11 cellular contexts compared by ENCODE assay signal in genomic region chr16:23124315-23124714, GRCh38.
DNase-seq lines count a peak whose midpoint lies in the region; ATAC-seq lines count a peak whose summit lies in the region.
"Had no signal": no experiment of that assay in that cellular context is flagged by ENCODE, and none has a peak within 500 bp of the region (broad histone marks: within the 10 kb centered on the region; RNA-seq: fewer than 3 reads in every experiment).

No MANE protein-coding gene starts in this region.

- no peak for ATAC-seq in HG03521 (IDR thresholded peaks at IDR 0.05; ENCODE audit: unreplicated experiment)

- peak; percentile 3 for DNase-seq in stimulated activated CD4-positive, alpha-beta T cell treated with anti-CD3 and anti-CD28 coated beads, Interleukin-15, amount 100 ng/mL, for 24 hours
- DNase-seq in stimulated activated CD4-positive, alpha-beta T cell treated with anti-CD3 and anti-CD28 coated beads, Interleukin-4, amount 100 ng/mL, for 1 hour = no peak
- DNase-seq in caudate nucleus (lab: John Stamatoyannopoulos, UW) (peak in 8 of 61 donors; percentile 22 to 71 (median 34)), kidney tubule cell (ENCODE audit: low spot score) (peak; percentile 80), cerebellar nuclear complex (lab: John Stamatoyannopoulos, UW) (no peak), putamen (ENCODE audit: low spot score) (no peak), OCI-M1 (lab: John Stamatoyannopoulos, UW) (no peak)
- DNase-seq: effector CD4-positive, alpha-beta T cell; SIG-M5; stimulated activated CD4-positive, alpha-beta T cell treated with anti-CD3 and anti-CD28 coated beads, Interleukin-4, amount 100 ng/mL, for 4 hours had no signal

- H3K27ac ChIP-seq in caudate nucleus (ENCODE audit: low read depth, low read length) = peak overlapping the region; percentile 63

Comparison
In these comparisons a context has a peak if more than half of its experiments do, and no peak if none do; other contexts are left out.
1. DNase-seq: peak in stimulated activated CD4-positive, alpha-beta T cell treated with anti-CD3 and anti-CD28 coated beads, Interleukin-15, amount 100 ng/mL, for 24 hours (single experiment) and kidney tubule cell (single experiment); none in stimulated activated CD4-positive, alpha-beta T cell treated with anti-CD3 and anti-CD28 coated beads, Interleukin-4, amount 100 ng/mL, for 1 hour (single experiment), cerebellar nuclear complex (0 of 2), putamen (single experiment) and OCI-M1 (single experiment).